Comparison of ENCODE assay signal across 10 cellular contexts in genomic region chr2:230932556-230933511, GRCh38. TPM values are rescaled to one million over a fixed set of nuclear protein-coding genes. Genes with fewer than 3 reads are reported as not detected.
DNase-seq lines count a peak whose midpoint lies in the region; ATAC-seq and TF ChIP-seq lines count a peak whose summit lies in the region.
"Had no signal": no experiment of that assay in that cellular context is flagged by ENCODE, and none has a peak within 500 bp of the region (broad histone marks: within the 10 kb centered on the region; RNA-seq: fewer than 3 reads in every experiment).

No MANE protein-coding gene starts in this region.

- H3K9me3 Mint-ChIP-seq in GM23338 = peaks cover 24% of the 10 kb centered on the region

- no peak overlapping the region for H3K4me3 ChIP-seq in GM23338
- H3K4me3 ChIP-seq in right atrium auricular region = no peak overlapping the region
- no peak overlapping the region for H3K4me3 ChIP-seq in skeletal muscle satellite cell (ENCODE audit: low read length)
- H3K4me3 ChIP-seq in brain microvascular endothelial cell (ENCODE audit: low read depth, low read length) = no peak overlapping the region

- no peaks in the 10 kb centered on the region for H3F3A ChIP-seq in GM23338 (replicated peaks; ENCODE audit: low read depth)

- in situ Hi-C loops in brain microvascular endothelial cell (cut with HindIII; ENCODE audit: low pct_ligation_motif_present, low sequenced_read_pairs) = no loop called here

- 0 out of 2 replicates have a peak, but pooled peaks cover 3% of the 10 kb centered on the region for H3K36me3 ChIP-seq in GM23338 (ENCODE audit: insufficient read depth)
- no peaks in the 10 kb centered on the region for H3K36me3 ChIP-seq in right atrium auricular region
- H3K36me3 ChIP-seq in skeletal muscle satellite cell (ENCODE audit: insufficient read depth, low read length) = no peaks in the 10 kb centered on the region
- H3K36me3 ChIP-seq in brain microvascular endothelial cell (replicated peaks) = no peaks in the 10 kb centered on the region

- no peak for TF ChIP-seq CTCF in GM23338 (conservative IDR thresholded peaks at IDR 0.05; ENCODE audit: low read depth in 2 of 2)
- no peak for TF ChIP-seq CTCF in right atrium auricular region (IDR thresholded peaks at IDR 0.05)
- TF ChIP-seq CTCF in brain microvascular endothelial cell (IDR thresholded peaks at IDR 0.05; ENCODE audit: low read depth, low read length, missing control alignments) = no peak

- peaks cover 2% of the 10 kb centered on the region; the same call in 1 of the 2 replicates for H3K9me2 ChIP-seq in GM23338 (ENCODE audit: insufficient read depth)

- H3K27ac Mint-ChIP-seq in GM23338 = no peak overlapping the region

- no peaks in the 10 kb centered on the region for H3K79me2 ChIP-seq in GM23338 (replicated peaks; ENCODE audit: insufficient read depth)

- ATAC-seq in GM23338 = peak; percentile 55

- DNase-seq in GM23338 (ENCODE audit: low spot score) = no peak
- peak; percentile 19 to 22 for DNase-seq in activated T-cell treated with anti-CD3 and anti-CD28 coated beads, Interleukin-2, amount 50 U/mL, for 48 hours
- peak; percentile 77 for DNase-seq in right atrium auricular region (ENCODE audit: low spot score)
- DNase-seq in brain microvascular endothelial cell = no peak
- no peak for DNase-seq in NCI-H526 treated with DMSO at 0.1 percent for 48 hours (lab: John Stamatoyannopoulos, UW)
- no peak for DNase-seq in NCI-H1417 (lab: John Stamatoyannopoulos, UW)
- no peak for DNase-seq in GDM1 (lab: John Stamatoyannopoulos, UW)

- peaks cover 13% of the 10 kb centered on the region; the same call in 2 of the 3 replicates for H3K36me3 Mint-ChIP-seq in GM23338 (ENCODE audit: low read depth)

- H3K27me3 ChIP-seq in GM23338 (ENCODE audit: insufficient read depth) = no peaks in the 10 kb centered on the region
- no peaks in the 10 kb centered on the region for H3K27me3 ChIP-seq in right atrium auricular region
- H3K27me3 ChIP-seq in skeletal muscle satellite cell (ENCODE audit: control insufficient read depth, insufficient read depth, low read length) = peaks cover 28% of the 10 kb centered on the region
- no peaks in the 10 kb centered on the region for H3K27me3 ChIP-seq in brain microvascular endothelial cell (replicated peaks)

- H3K27me3 Mint-ChIP-seq in GM23338 (ENCODE audit: insufficient read depth, low read depth, poor library complexity) = peaks cover 5% of the 10 kb centered on the region

- no peaks in the 10 kb centered on the region for H3K4me1 ChIP-seq in GM23338 (ENCODE audit: insufficient read depth)
- peaks cover 0 to 16% of the 10 kb centered on the region in 2 donors for H3K4me1 ChIP-seq in right atrium auricular region
- H3K4me1 ChIP-seq in skeletal muscle satellite cell (ENCODE audit: control insufficient read depth, insufficient read depth, low read length) = peaks cover 9% of the 10 kb centered on the region

- H2AFZ ChIP-seq in GM23338 = peak overlapping the region; percentile 81; the same call in 1 of the 2 replicates

- H3K4me2 ChIP-seq in GM23338 (no peak overlapping the region), skeletal muscle satellite cell (ENCODE audit: low read length) (peak overlapping the region; percentile 22)

- H3K9me3 ChIP-seq in right atrium auricular region = no peaks in the 10 kb centered on the region
- H3K9me3 ChIP-seq in skeletal muscle satellite cell (replicated peaks; ENCODE audit: low read length) = no peaks in the 10 kb centered on the region

- H3K4me3 Mint-ChIP-seq in GM23338 = no peak overlapping the region

- no peaks in the 10 kb centered on the region for H4K20me1 ChIP-seq in GM23338 (replicated peaks; ENCODE audit: insufficient read depth)

- H3K27ac ChIP-seq in GM23338 (ENCODE audit: low read depth) (no peak overlapping the region), right atrium auricular region (peak overlapping the region; percentile 10 to 11), brain microvascular endothelial cell (no peak overlapping the region)

- H3K9ac ChIP-seq in skeletal muscle satellite cell (ENCODE audit: low read depth, low read length) = no peak overlapping the region

- peaks cover 19% of the 10 kb centered on the region for H3K4me1 Mint-ChIP-seq in GM23338

TF ChIP-seq in GM23338, 12 proteins besides CTCF, POLR2A, EP300 and RAD21:
- TF ChIP-seq EZH2phosphoT487 (IDR thresholded peaks at IDR 0.05; ENCODE audit: unreplicated experiment) (no peak), POLR2AphosphoS5 (IDR thresholded peaks at IDR 0.05; ENCODE audit: low read depth) (no peak), ETS1 (IDR thresholded peaks at IDR 0.05) (no peak)
TF ChIP-seq in GM23338: peak in this region for 0.

RNA-seq across cellular contexts. Expression of gene GPR55, which starts 7.8 kb away (rescaled TPM):
- total RNA-seq in GM23338 (2014; rRNA removed; shearing (Covaris generic)) = not detected in 2 replicates
- not detected in 2 replicates for polyA plus RNA-seq in GM23338 (2016; fragmentation: Nextera tagmentation; extraction: Ambion mirVana)
- total RNA-seq in right atrium auricular region = not detected
- under 0.01 TPM in 1 of 2 replicates, not detected in the other for total RNA-seq in skeletal muscle satellite cell (2012; rRNA removed)
- total RNA-seq: endothelial cell of umbilical vein had no signal
- polyA plus RNA-seq: endothelial cell of umbilical vein, neural cell had no signal

Comparison
In these comparisons a context has a peak if more than half of its experiments do, and no peak if none do; other contexts are left out.
1. DNase-seq: peak in activated T-cell treated with anti-CD3 and anti-CD28 coated beads, Interleukin-2, amount 50 U/mL, for 48 hours (2 of 2) and right atrium auricular region (single experiment); none in GM23338 (single experiment), brain microvascular endothelial cell (single experiment), NCI-H526 treated with DMSO at 0.1 percent for 48 hours (single experiment), NCI-H1417 (0 of 3) and GDM1 (single experiment).
2. H3K27ac ChIP-seq: peak in right atrium auricular region (2 of 2); none in GM23338 (single experiment) and brain microvascular endothelial cell (single experiment).